In genomic region chr2:48344441-48344756, GRCh38 we compare ENCODE assay signal across 9 cellular contexts. TPM values are rescaled to one million over a fixed set of nuclear protein-coding genes. Genes with fewer than 3 reads are reported as not detected.
DNase-seq lines count a peak whose midpoint lies in the region; ATAC-seq and TF ChIP-seq lines count a peak whose summit lies in the region.
"Had no signal": no experiment of that assay in that cellular context is flagged by ENCODE, and none has a peak within 500 bp of the region (broad histone marks: within the 10 kb centered on the region; RNA-seq: fewer than 3 reads in every experiment).

No MANE protein-coding gene starts in this region.

- DNase-seq in HFF-Myc (ENCODE audit: extremely low read depth, low read depth) (no peak), activated B cell treated with CpG ODN at 0.5 μM for 24 hours (no peak), fibroblast of villous mesenchyme (ENCODE audit: low read depth) (no peak), GM13976 (ENCODE audit: low spot score) (no peak), T1000 (lab: John Stamatoyannopoulos, UW) (no peak)
- no peak for DNase-seq in stimulated activated naive B cell treated with anti-CD40 and anti-IgM and Interleukin-4, amounts not matched to agents 10 μg/mL and 1 μg/mL and 100 μg/mL, for 72 hours
- DNase-seq: H7, KG1 had no signal

- intact Hi-C loops in activated B cell treated with CpG ODN at 0.5 μM for 24 hours (cut with micrococcal nuclease) = loop anchor here (1.0 to 2.0 kb wide), 2 partner anchors 8 to 14 kb away; no protein-coding TSS in a partner anchor

- H3K9me3 Mint-ChIP-seq in activated B cell treated with CpG ODN at 0.5 μM for 24 hours = peaks cover 17% of the 10 kb centered on the region
- peaks cover 7 to 10% of the 10 kb centered on the region in 2 donors for H3K9me3 Mint-ChIP-seq in stimulated activated naive B cell treated with anti-CD40 and anti-IgM and Interleukin-4, amounts not matched to agents 10 μg/mL and 1 μg/mL and 100 μg/mL, for 72 hours

- H3K4me3 ChIP-seq in HFF-Myc (replicated peaks; ENCODE audit: low read depth, low read length) (peak overlapping the region; percentile 14; the same call in 1 of the 2 replicates), fibroblast of villous mesenchyme (ENCODE audit: low read depth, low read length) (peak overlapping the region; percentile 50)

- no peak overlapping the region for H3K27ac Mint-ChIP-seq in activated B cell treated with CpG ODN at 0.5 μM for 24 hours
- H3K27ac Mint-ChIP-seq in stimulated activated naive B cell treated with anti-CD40 and anti-IgM and Interleukin-4, amounts not matched to agents 10 μg/mL and 1 μg/mL and 100 μg/mL, for 72 hours = peak overlapping the region; percentile 1

- ATAC-seq in activated B cell treated with CpG ODN at 0.5 μM for 24 hours (ENCODE audit: low read depth) (no peak), GM18909 (IDR thresholded peaks at IDR 0.05; ENCODE audit: poor library complexity, unreplicated experiment) (no peak)
- ATAC-seq in stimulated activated naive B cell treated with anti-CD40 and anti-IgM and Interleukin-4, amounts not matched to agents 10 μg/mL and 1 μg/mL and 100 μg/mL, for 72 hours (replicated peaks) = no peak

- CTCF ChIA-PET in activated B cell treated with CpG ODN at 0.5 μM for 24 hours (lab: Charles Lee) = no interaction called here

- peaks cover 36% of the 10 kb centered on the region for H3K4me1 Mint-ChIP-seq in activated B cell treated with CpG ODN at 0.5 μM for 24 hours
- H3K4me1 Mint-ChIP-seq in stimulated activated naive B cell treated with anti-CD40 and anti-IgM and Interleukin-4, amounts not matched to agents 10 μg/mL and 1 μg/mL and 100 μg/mL, for 72 hours = peaks cover 9 to 25% of the 10 kb centered on the region in 2 donors

- no peaks in the 10 kb centered on the region for H3K27me3 Mint-ChIP-seq in activated B cell treated with CpG ODN at 0.5 μM for 24 hours
- no peaks in the 10 kb centered on the region for H3K27me3 Mint-ChIP-seq in stimulated activated naive B cell treated with anti-CD40 and anti-IgM and Interleukin-4, amounts not matched to agents 10 μg/mL and 1 μg/mL and 100 μg/mL, for 72 hours

- peaks cover 35% of the 10 kb centered on the region for H3K36me3 Mint-ChIP-seq in activated B cell treated with CpG ODN at 0.5 μM for 24 hours (ENCODE audit: low read depth)
- peaks cover 30 to 36% of the 10 kb centered on the region in 2 donors for H3K36me3 Mint-ChIP-seq in stimulated activated naive B cell treated with anti-CD40 and anti-IgM and Interleukin-4, amounts not matched to agents 10 μg/mL and 1 μg/mL and 100 μg/mL, for 72 hours

- in situ Hi-C loops in GM13976 (cut with MboI; ENCODE audit: low sequenced_read_pairs, unreplicated experiment) = no loop called here

- peak overlapping the region; percentile 41 for H3K4me3 Mint-ChIP-seq in activated B cell treated with CpG ODN at 0.5 μM for 24 hours
- peak overlapping the region; percentile 54 to 61 for H3K4me3 Mint-ChIP-seq in stimulated activated naive B cell treated with anti-CD40 and anti-IgM and Interleukin-4, amounts not matched to agents 10 μg/mL and 1 μg/mL and 100 μg/mL, for 72 hours

- POLR2A ChIA-PET in activated B cell treated with CpG ODN at 0.5 μM for 24 hours (lab: Charles Lee) = no interaction called here

- TF ChIP-seq CTCF in HFF-Myc (IDR thresholded peaks at IDR 0.05; ENCODE audit: low read depth, low read length, missing control alignments) = no peak
- no peak for TF ChIP-seq CTCF in activated B cell treated with CpG ODN at 0.5 μM for 24 hours (IDR thresholded peaks at IDR 0.05)
- no peak for TF ChIP-seq CTCF in fibroblast of villous mesenchyme (IDR thresholded peaks at IDR 0.05; ENCODE audit: insufficient read depth, low read depth, low read length)
- no peak for TF ChIP-seq CTCF in GM13976 (IDR thresholded peaks at IDR 0.05; ENCODE audit: borderline replicate concordance, control extremely low read depth, extremely low read depth, insufficient read depth, missing control alignments)

RNA-seq across cellular contexts. Expression of gene FOXN2, which starts 29.9 kb away (rescaled TPM):
- 35.0 and 36.0 TPM in 2 replicates for total RNA-seq in activated B cell treated with CpG ODN at 0.5 μM for 24 hours
- 29.3 and 40.2 TPM in 2 replicates for total RNA-seq in fibroblast of villous mesenchyme
